ENCODE assay signal across 8 cellular contexts in genomic region chr10:98361131-98361633, GRCh38. TPM values are rescaled to one million over a fixed set of nuclear protein-coding genes. Genes with fewer than 3 reads are reported as not detected.
DNase-seq lines count a peak whose midpoint lies in the region; ATAC-seq and TF ChIP-seq lines count a peak whose summit lies in the region.

No MANE protein-coding gene starts in this region.

- H3K4me3 ChIP-seq in AG04449 (ENCODE audit: low read depth, low read length), result peak overlapping the region; percentile 38

- H3K4me1 Mint-ChIP-seq in T-helper 17 cell (peaks cover 7% of the 10 kb centered on the region), neural crest cell (peaks cover 25% of the 10 kb centered on the region)

- H3K4me3 Mint-ChIP-seq in T-helper 17 cell (peak overlapping the region; percentile 37), neural crest cell (peak overlapping the region; percentile 35)

- POLR2A ChIA-PET in AG04449 (lab: Yijun Ruan, JAX), result interaction anchor here (0.6 to 1.7 kb wide), 7 partner anchors 10 to 33 kb away, joined by 3 to 26 read pairs (median 3); no protein-coding TSS in a partner anchor

- no peak for TF ChIP-seq CTCF in AG04449 (IDR thresholded peaks at IDR 0.05; ENCODE audit: insufficient read depth, low read length, missing control alignments)
- no peak for TF ChIP-seq CTCF in neural crest cell (conservative IDR thresholded peaks at IDR 0.05)

- no peak overlapping the region for H3K27ac Mint-ChIP-seq in T-helper 17 cell
- peak overlapping the region; percentile 10 for H3K27ac Mint-ChIP-seq in neural crest cell (ENCODE audit: unreplicated experiment)

- no peaks in the 10 kb centered on the region for H3K9me3 Mint-ChIP-seq in neural crest cell

- H3K27ac ChIP-seq in epithelial cell of prostate, result no peak overlapping the region

- peaks cover 1% of the 10 kb centered on the region for H3K36me3 Mint-ChIP-seq in T-helper 17 cell (ENCODE audit: low read depth)
- H3K36me3 Mint-ChIP-seq in neural crest cell (ENCODE audit: low read depth), result no peaks in the 10 kb centered on the region

- peaks cover 32% of the 10 kb centered on the region for H3K27me3 Mint-ChIP-seq in T-helper 17 cell
- no peaks in the 10 kb centered on the region for H3K27me3 Mint-ChIP-seq in neural crest cell (ENCODE audit: low read depth)

- H3K9me3 ChIP-seq in T-helper 17 cell (ENCODE audit: control insufficient read depth, low read length, poor library complexity, severe bottlenecking), result no peaks in the 10 kb centered on the region

- ATAC-seq in GM18867 (IDR thresholded peaks at IDR 0.05; ENCODE audit: unreplicated experiment), result peak; percentile 97
- ATAC-seq in HG03064 (IDR thresholded peaks at IDR 0.05; ENCODE audit: low read depth, unreplicated experiment), result peak; percentile 99
- peak; percentile 30 for ATAC-seq in T-helper 17 cell

- CTCF ChIA-PET in AG04449 (lab: Yijun Ruan, JAX), result interaction anchor here (1.3 to 2.6 kb wide), 7 partner anchors 9 to 120 kb away, joined by 3 to 6 read pairs (median 4); no protein-coding TSS in a partner anchor

- DNase-seq in AG04449 (ENCODE audit: low read depth, low spot score), result peak; percentile 100
- DNase-seq in T-helper 17 cell, result no peak
- peak; percentile 75 for DNase-seq in epithelial cell of prostate (ENCODE audit: low read depth, low spot score)
- DNase-seq in neural crest cell (ENCODE audit: low read depth, low spot score), result peak; percentile 40
- no peak for DNase-seq in HuH-7.5 (ENCODE audit: low spot score)
- no peak for DNase-seq in NCI-H128 (lab: John Stamatoyannopoulos, UW; ENCODE audit: unreplicated experiment)

RNA-seq across cellular contexts. Expression of gene PYROXD2, which starts 53.8 kb away (rescaled TPM):
- total RNA-seq in T-helper 17 cell, result 10 to 100 TPM; 21.5 to 25.4 TPM
- 5.0 and 5.7 TPM in 2 replicates for total RNA-seq in neural crest cell

Comparison
In these comparisons a context has a peak if more than half of its experiments do, and no peak if none do; other contexts are left out.
1. DNase-seq: peak in AG04449 (single experiment), epithelial cell of prostate (single experiment) and neural crest cell (single experiment); none in T-helper 17 cell (0 of 3), HuH-7.5 (single experiment) and NCI-H128 (single experiment).
2. ATAC-seq: peak in every context shown above with its lines; median percentile 99 in HG03064; 97 in GM18867; 30 in T-helper 17 cell.